Comparison of ENCODE assay signal across 16 cellular contexts in the genomic region with DNA sequence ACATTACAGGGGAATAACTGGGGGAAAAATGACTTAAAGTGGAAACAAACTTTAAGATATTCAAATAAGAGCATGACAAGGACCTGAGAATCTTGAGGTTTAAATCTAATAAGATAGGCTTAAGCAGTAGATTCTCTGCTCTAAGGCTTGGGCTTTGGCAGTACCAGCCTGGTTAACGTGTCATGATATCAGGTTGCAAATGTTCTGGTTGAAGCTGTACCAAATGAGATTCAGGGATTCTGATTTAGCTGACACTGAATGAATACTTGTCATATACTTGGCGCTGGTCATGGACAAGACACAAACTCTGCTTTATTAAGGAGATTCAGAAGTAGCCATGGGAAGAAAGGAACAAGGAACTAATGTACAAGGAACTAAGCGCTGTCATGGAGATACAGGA. TPM values are rescaled to one million over a fixed set of nuclear protein-coding genes. Genes with fewer than 3 reads are reported as not detected.
DNase-seq lines count a peak whose midpoint lies in the region; ATAC-seq and TF ChIP-seq lines count a peak whose summit lies in the region.
"Had no signal": no experiment of that assay in that cellular context is flagged by ENCODE, and none has a peak within 500 bp of the region (broad histone marks: within the 10 kb centered on the region; RNA-seq: fewer than 3 reads in every experiment).

No MANE protein-coding gene starts in this region.

- H3K4me2 ChIP-seq in BLaER1 treated with 17β-estradiol and CSF1 and Interleukin-3, amounts not matched to agents 10 nM and 100 nM = peak overlapping the region in 10 of 11 experiments; percentile 69 to 95 (median 92); a peak in 18 of 22 replicates
- H3K4me2 ChIP-seq in parathyroid adenoma (ENCODE audit: low read length) = peak overlapping the region; percentile 9

- H3K36me3 Mint-ChIP-seq in CD8-positive, alpha-beta memory T cell = peaks cover 0 to 65% (median 7%) of the 10 kb centered on the region in 3 donors

- H3K4me3 Mint-ChIP-seq in CD8-positive, alpha-beta memory T cell = no peak overlapping the region

- no peaks in the 10 kb centered on the region for H3K9me3 Mint-ChIP-seq in CD8-positive, alpha-beta memory T cell

- 75 to 80% methylated on average over 3 of the region's 3 CpGs for WGBS in heart right ventricle, 2 donors

- H2AFZ ChIP-seq in parathyroid adenoma = no peak overlapping the region
- H2AFZ ChIP-seq: GM23248 had no signal

- no peaks in the 10 kb centered on the region for H3K9me3 ChIP-seq in BLaER1 treated with 17β-estradiol and CSF1 and Interleukin-3, amounts not matched to agents 10 nM and 100 nM (replicated peaks in 1 of 11)
- no peaks in the 10 kb centered on the region for H3K9me3 ChIP-seq in CD8-positive, alpha-beta memory T cell (ENCODE audit: low read length)
- H3K9me3 ChIP-seq in heart right ventricle (no peaks in the 10 kb centered on the region), parathyroid adenoma (ENCODE audit: control insufficient read depth, low read length) (no peaks in the 10 kb centered on the region), tibial artery (no peaks in the 10 kb centered on the region)

- H3K4me1 ChIP-seq in BLaER1 treated with 17β-estradiol and CSF1 and Interleukin-3, amounts not matched to agents 10 nM and 100 nM = peaks cover 53 to 92% (median 75%) of the 10 kb centered on the region in 10 experiments
- peaks cover 48% of the 10 kb centered on the region for H3K4me1 ChIP-seq in CD8-positive, alpha-beta memory T cell (ENCODE audit: insufficient read depth, low read length)
- peaks cover 0 to 89% (median 82%) of the 10 kb centered on the region in 9 donors for H3K4me1 ChIP-seq in heart right ventricle
- peaks cover 39% of the 10 kb centered on the region for H3K4me1 ChIP-seq in parathyroid adenoma
- H3K4me1 ChIP-seq in tibial artery = peaks cover 0 to 44% (median 21%) of the 10 kb centered on the region in 4 donors

- CTCF ChIA-PET in CD8-positive, alpha-beta memory T cell (lab: Charles Lee) = interaction anchor here (1.1 kb wide), 1 partner anchor 85 kb away, joined by 4 read pairs; no protein-coding TSS in a partner anchor

- no peaks in the 10 kb centered on the region for H3K27me3 Mint-ChIP-seq in CD8-positive, alpha-beta memory T cell

- H3K27ac Mint-ChIP-seq in CD8-positive, alpha-beta memory T cell = peak overlapping the region in 5 of 8 donors; percentile 2 to 71 (median 49)

- H3K4me3 ChIP-seq in BLaER1 treated with 17β-estradiol and CSF1 and Interleukin-3, amounts not matched to agents 10 nM and 100 nM = no peak overlapping the region
- H3K4me3 ChIP-seq in CD8-positive, alpha-beta memory T cell (ENCODE audit: low read length) = no peak overlapping the region
- H3K4me3 ChIP-seq in heart right ventricle = no peak overlapping the region
- no peak overlapping the region for H3K4me3 ChIP-seq in parathyroid adenoma (ENCODE audit: low read depth, low read length)
- H3K4me3 ChIP-seq in tibial artery = no peak overlapping the region
- H3K4me3 ChIP-seq: GM23248 had no signal

- no peak overlapping the region for H3K27ac ChIP-seq in BLaER1 treated with 17β-estradiol and CSF1 and Interleukin-3, amounts not matched to agents 10 nM and 100 nM
- H3K27ac ChIP-seq in CD8-positive, alpha-beta memory T cell (ENCODE audit: low read depth, low read length) = no peak overlapping the region
- H3K27ac ChIP-seq in heart right ventricle = peak overlapping the region in 7 of 10 donors; percentile 14 to 98 (median 41)
- H3K27ac ChIP-seq in parathyroid adenoma = peak overlapping the region; percentile 65
- no peak overlapping the region for H3K27ac ChIP-seq in tibial artery
- H3K27ac ChIP-seq: GM23248 had no signal

- no peaks in the 10 kb centered on the region for H3K79me2 ChIP-seq in parathyroid adenoma

- H3K36me3 ChIP-seq in BLaER1 treated with 17β-estradiol and CSF1 and Interleukin-3, amounts not matched to agents 10 nM and 100 nM = peaks cover 0 to 6% (median 0%) of the 10 kb centered on the region in 11 experiments; a peak in 2 of 22 replicates
- H3K36me3 ChIP-seq in CD8-positive, alpha-beta memory T cell (ENCODE audit: insufficient read depth, low read length) = peaks cover 10% of the 10 kb centered on the region
- peaks cover 0 to 54% (median 6%) of the 10 kb centered on the region in 9 donors for H3K36me3 ChIP-seq in heart right ventricle
- no peaks in the 10 kb centered on the region for H3K36me3 ChIP-seq in parathyroid adenoma (ENCODE audit: control insufficient read depth, insufficient read depth, low read length)
- peaks cover 0 to 16% (median 4%) of the 10 kb centered on the region in 3 donors for H3K36me3 ChIP-seq in tibial artery

- POLR2A ChIA-PET in CD8-positive, alpha-beta memory T cell (lab: Charles Lee) = no interaction called here

- peaks cover 0 to 26% (median 0%) of the 10 kb centered on the region in 11 experiments; a peak in 3 of 22 replicates for H4K20me1 ChIP-seq in BLaER1 treated with 17β-estradiol and CSF1 and Interleukin-3, amounts not matched to agents 10 nM and 100 nM

- TF ChIP-seq CTCF in heart right ventricle (IDR thresholded peaks at IDR 0.05) (no peak), parathyroid adenoma (IDR thresholded peaks at IDR 0.05) (no peak), tibial artery (IDR thresholded peaks at IDR 0.05) (no peak)

- ATAC-seq in heart right ventricle = no peak
- no peak for ATAC-seq in HG02885 (IDR thresholded peaks at IDR 0.05; ENCODE audit: poor library complexity, unreplicated experiment)

- H3K9ac ChIP-seq in BLaER1 treated with 17β-estradiol and CSF1 and Interleukin-3, amounts not matched to agents 10 nM and 100 nM = no peak overlapping the region
- no peak overlapping the region for H3K9ac ChIP-seq in parathyroid adenoma
- H3K9ac ChIP-seq: GM23248 had no signal

- intact Hi-C loops in heart right ventricle (cut with DNase I) (loop anchor here in 5 of 10 donors (5.0 to 10.0 kb wide), 3 partner anchors 34 to 64 kb away; partner anchors contain the start of genes CKAP4 (in 1 of the 5) and POLR3B (in 1 of the 5)), tibial artery (cut with DNase I; ENCODE audit: low total_unique reads) (loop anchor here (10.0 kb wide), 1 partner anchor 46 kb away; the partner anchor contains the start of gene POLR3B)

- H3K27me3 ChIP-seq in BLaER1 treated with 17β-estradiol and CSF1 and Interleukin-3, amounts not matched to agents 10 nM and 100 nM = no peaks in the 10 kb centered on the region
- no peaks in the 10 kb centered on the region for H3K27me3 ChIP-seq in CD8-positive, alpha-beta memory T cell (ENCODE audit: insufficient read depth, low read length, poor library complexity, severe bottlenecking)
- H3K27me3 ChIP-seq in heart right ventricle (no peaks in the 10 kb centered on the region), parathyroid adenoma (ENCODE audit: control insufficient read depth, insufficient read depth, low read length) (no peaks in the 10 kb centered on the region), tibial artery (no peaks in the 10 kb centered on the region)

- DNase-seq in CD8-positive, alpha-beta memory T cell = no peak
- no peak for DNase-seq in heart right ventricle
- no peak for DNase-seq in NCI-H1436 (lab: John Stamatoyannopoulos, UW)
- no peak for DNase-seq in tibial artery
- DNase-seq: activated CD4-positive, alpha-beta T cell treated with anti-CD3 and anti-CD28 coated beads for 4 hours; activated CD8-positive, alpha-beta memory T cell treated with anti-CD3 and anti-CD28 coated beads, Interleukin-2, amount 50 U/mL, for 4 hours; activated naive CD4-positive, alpha-beta T cell; GM23248; NCI-H1048; NCI-H2081; NCI-H446 treated with DMSO at 0.1 percent for 48 hours; RPMI8226; trophoblast cell had no signal

- peaks cover 63 to 80% (median 78%) of the 10 kb centered on the region in 3 donors for H3K4me1 Mint-ChIP-seq in CD8-positive, alpha-beta memory T cell

RNA-seq across cellular contexts. Expression of gene TCP11L2, which starts 6.1 kb away (rescaled TPM):
- total RNA-seq in CD8-positive, alpha-beta memory T cell = 10 to 100 TPM; 11.8 to 13.0 TPM
- 19.3 TPM for polyA plus RNA-seq in CD8-positive, alpha-beta memory T cell
- total RNA-seq in heart right ventricle = 100 to 1,000 TPM in 9 of 10 donors, 10 to 100 TPM in 1; 77.6 to 168 (median 120) TPM
- 10 to 100 TPM in 1 of 2 donors, 1 to 10 TPM in 1; 4.9 to 15.4 TPM for polyA plus RNA-seq in heart right ventricle

RNA-seq across cellular contexts. Expression of gene POLR3B, which starts 48.9 kb away (rescaled TPM):
- 10 to 100 TPM; 13.4 to 14.6 TPM for total RNA-seq in CD8-positive, alpha-beta memory T cell
- 5.3 TPM for polyA plus RNA-seq in CD8-positive, alpha-beta memory T cell
- total RNA-seq in heart right ventricle = 10 to 100 TPM in 4 of 10 donors, 1 to 10 TPM in 6; 7.4 to 12.0 (median 9.6) TPM
- 1 to 10 TPM; 2.0 to 5.0 TPM for polyA plus RNA-seq in heart right ventricle

Comparison
In these comparisons a context has a peak if more than half of its experiments do, and no peak if none do; other contexts are left out.
1. H3K27ac ChIP-seq: peak in heart right ventricle (7 of 10) and parathyroid adenoma (single experiment); none in BLaER1 treated with 17β-estradiol and CSF1 and Interleukin-3, amounts not matched to agents 10 nM and 100 nM (0 of 11), CD8-positive, alpha-beta memory T cell (single experiment) and tibial artery (0 of 2).
2. RNA of gene TCP11L2, which starts 6.1 kb away (total RNA-seq): 77.6 to 168 TPM in heart right ventricle; 11.8 to 13.0 TPM in CD8-positive, alpha-beta memory T cell; every median in the first group is over 4 times any median in the second.